8 cellular contexts compared by ENCODE assay signal in the genomic region with DNA sequence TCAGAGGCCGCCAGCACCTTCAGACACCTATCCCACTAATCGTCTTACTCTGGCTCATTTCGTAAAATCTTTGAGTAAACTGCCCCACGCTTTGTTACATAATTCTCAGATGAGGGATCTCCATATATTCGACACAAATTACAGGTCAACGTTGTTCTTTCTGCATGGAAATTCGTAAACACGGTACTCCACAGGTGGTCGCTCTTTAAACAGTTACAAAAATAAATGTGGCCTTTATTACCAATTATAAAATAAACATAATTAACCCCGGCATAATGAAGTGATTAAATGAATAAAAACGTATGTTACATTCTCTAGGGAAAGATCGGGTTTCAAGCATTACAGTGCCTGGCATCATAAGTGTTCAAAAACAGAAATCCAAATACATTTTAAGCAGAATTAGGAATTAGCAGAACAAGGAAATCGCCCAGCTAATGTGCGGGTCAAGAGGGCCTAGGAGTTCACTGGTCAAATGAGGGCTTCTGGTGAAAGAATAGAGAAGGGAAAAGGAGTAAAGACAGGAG. TPM values are rescaled to one million over a fixed set of nuclear protein-coding genes. Genes with fewer than 3 reads are reported as not detected.
DNase-seq lines count a peak whose midpoint lies in the region; ATAC-seq and TF ChIP-seq lines count a peak whose summit lies in the region.

No MANE protein-coding gene starts in this region.

- no peak for TF ChIP-seq CTCF in GM13976 (IDR thresholded peaks at IDR 0.05; ENCODE audit: borderline replicate concordance, control extremely low read depth, extremely low read depth, insufficient read depth, missing control alignments)

- POLR2A ChIA-PET in activated CD4-positive, alpha-beta T cell treated with anti-CD3 and anti-CD28 coated beads, Interleukin-2, amount 10 ng/mL, durations not matched to agents 7 days and 5 days (lab: Charles Lee) = no interaction called here
- POLR2A ChIA-PET in activated naive CD8-positive, alpha-beta T cell treated with anti-CD3 and anti-CD28 coated beads, Interleukin-2, amount 10 ng/mL, durations not matched to agents 7 days and 5 days (lab: Charles Lee) = interaction anchor here (0.9 to 1.9 kb wide), 2 partner anchors 69 to 400 kb away, joined by 4 to 7 read pairs; a partner anchor contains a TSS

- H3K36me3 ChIP-seq in thymus (ENCODE audit: control insufficient read depth, insufficient read depth) = peaks cover 24% of the 10 kb centered on the region

- CTCF ChIA-PET in activated CD4-positive, alpha-beta T cell treated with anti-CD3 and anti-CD28 coated beads, Interleukin-2, amount 10 ng/mL, durations not matched to agents 7 days and 5 days (lab: Charles Lee) = interaction anchor here (1.6 kb wide), 1 partner anchor 20 kb away, joined by 4 read pairs; no protein-coding TSS in a partner anchor

- peak overlapping the region; percentile 86 for H3K4me3 ChIP-seq in thymus (ENCODE audit: low read length)

- in situ Hi-C loops in GM13976 (cut with MboI; ENCODE audit: low sequenced_read_pairs, unreplicated experiment) = no loop called here

- WGBS in thymus = 28% methylated on average over 14 of the region's 14 CpGs

- peak overlapping the region; percentile 81 for H3K4me3 Mint-ChIP-seq in activated CD4-positive, alpha-beta T cell treated with anti-CD3 and anti-CD28 coated beads, Interleukin-2, amount 10 ng/mL, durations not matched to agents 7 days and 5 days
- H3K4me3 Mint-ChIP-seq in activated naive CD8-positive, alpha-beta T cell treated with anti-CD3 and anti-CD28 coated beads, Interleukin-2, amount 10 ng/mL, durations not matched to agents 7 days and 5 days = peak overlapping the region; percentile 80

- H3K27ac ChIP-seq in layer of hippocampus (ENCODE audit: low read depth, low read length) = peak overlapping the region; percentile 99
- no peak overlapping the region for H3K27ac ChIP-seq in thymus (ENCODE audit: low read depth)

- H3K27me3 ChIP-seq in layer of hippocampus (ENCODE audit: control insufficient read depth, insufficient read depth, low read length) (no peaks in the 10 kb centered on the region), thymus (ENCODE audit: control insufficient read depth, insufficient read depth) (no peaks in the 10 kb centered on the region)

- no peaks in the 10 kb centered on the region for H3K9me3 Mint-ChIP-seq in activated CD4-positive, alpha-beta T cell treated with anti-CD3 and anti-CD28 coated beads, Interleukin-2, amount 10 ng/mL, durations not matched to agents 7 days and 5 days
- no peaks in the 10 kb centered on the region for H3K9me3 Mint-ChIP-seq in activated naive CD8-positive, alpha-beta T cell treated with anti-CD3 and anti-CD28 coated beads, Interleukin-2, amount 10 ng/mL, durations not matched to agents 7 days and 5 days

- H3K4me1 ChIP-seq in thymus (ENCODE audit: control insufficient read depth, insufficient read depth, low read length) = peaks cover 12% of the 10 kb centered on the region

- peaks cover 49% of the 10 kb centered on the region for H3K36me3 Mint-ChIP-seq in activated CD4-positive, alpha-beta T cell treated with anti-CD3 and anti-CD28 coated beads, Interleukin-2, amount 10 ng/mL, durations not matched to agents 7 days and 5 days (ENCODE audit: low read depth)
- H3K36me3 Mint-ChIP-seq in activated naive CD8-positive, alpha-beta T cell treated with anti-CD3 and anti-CD28 coated beads, Interleukin-2, amount 10 ng/mL, durations not matched to agents 7 days and 5 days = peaks cover 28% of the 10 kb centered on the region

- H3K27ac Mint-ChIP-seq in activated CD4-positive, alpha-beta T cell treated with anti-CD3 and anti-CD28 coated beads, Interleukin-2, amount 10 ng/mL, durations not matched to agents 7 days and 5 days = peak overlapping the region; percentile 79
- H3K27ac Mint-ChIP-seq in activated naive CD8-positive, alpha-beta T cell treated with anti-CD3 and anti-CD28 coated beads, Interleukin-2, amount 10 ng/mL, durations not matched to agents 7 days and 5 days = peak overlapping the region; percentile 71

- no peak for DNase-seq in activated CD4-positive, alpha-beta T cell treated with anti-CD3 and anti-CD28 coated beads, Interleukin-2, amount 10 ng/mL, durations not matched to agents 7 days and 5 days
- DNase-seq in activated CD4-positive, alpha-beta T cell treated with anti-CD3 and anti-CD28 coated beads for 4 hours = no peak
- no peak for DNase-seq in activated naive CD8-positive, alpha-beta T cell treated with anti-CD3 and anti-CD28 coated beads, Interleukin-2, amount 10 ng/mL, durations not matched to agents 7 days and 5 days
- DNase-seq in hepatic stellate cell (ENCODE audit: low spot score) (no peak), GM13976 (ENCODE audit: low spot score) (no peak)

- H3K27me3 Mint-ChIP-seq in activated CD4-positive, alpha-beta T cell treated with anti-CD3 and anti-CD28 coated beads, Interleukin-2, amount 10 ng/mL, durations not matched to agents 7 days and 5 days = no peaks in the 10 kb centered on the region
- H3K27me3 Mint-ChIP-seq in activated naive CD8-positive, alpha-beta T cell treated with anti-CD3 and anti-CD28 coated beads, Interleukin-2, amount 10 ng/mL, durations not matched to agents 7 days and 5 days = no peaks in the 10 kb centered on the region

- no peak for ATAC-seq in activated naive CD8-positive, alpha-beta T cell treated with anti-CD3 and anti-CD28 coated beads, Interleukin-2, amount 10 ng/mL, durations not matched to agents 7 days and 5 days (ENCODE audit: low read depth)
- no peak for ATAC-seq in HG03571 (IDR thresholded peaks at IDR 0.05; ENCODE audit: unreplicated experiment)

- peaks cover 36% of the 10 kb centered on the region for H3K4me1 Mint-ChIP-seq in activated CD4-positive, alpha-beta T cell treated with anti-CD3 and anti-CD28 coated beads, Interleukin-2, amount 10 ng/mL, durations not matched to agents 7 days and 5 days
- peaks cover 31% of the 10 kb centered on the region for H3K4me1 Mint-ChIP-seq in activated naive CD8-positive, alpha-beta T cell treated with anti-CD3 and anti-CD28 coated beads, Interleukin-2, amount 10 ng/mL, durations not matched to agents 7 days and 5 days

- no peaks in the 10 kb centered on the region for H3K9me3 ChIP-seq in thymus (ENCODE audit: control insufficient read depth)

RNA-seq across cellular contexts. Expression of a gene that starts 0.9 kb away (rescaled TPM):
- total RNA-seq in activated CD4-positive, alpha-beta T cell treated with anti-CD3 and anti-CD28 coated beads, Interleukin-2, amount 10 ng/mL, durations not matched to agents 7 days and 5 days = 10 to 100 TPM; 49.4 to 52.6 TPM
- 10 to 100 TPM; 55.1 to 58.0 TPM for total RNA-seq in activated naive CD8-positive, alpha-beta T cell treated with anti-CD3 and anti-CD28 coated beads, Interleukin-2, amount 10 ng/mL, durations not matched to agents 7 days and 5 days
- polyA plus RNA-seq in thymus = 17.8 TPM

RNA-seq across cellular contexts. Expression of a gene that starts 24.8 kb away (rescaled TPM):
- total RNA-seq in activated CD4-positive, alpha-beta T cell treated with anti-CD3 and anti-CD28 coated beads, Interleukin-2, amount 10 ng/mL, durations not matched to agents 7 days and 5 days = 10 to 100 TPM; 27.2 to 30.5 TPM
- total RNA-seq in activated naive CD8-positive, alpha-beta T cell treated with anti-CD3 and anti-CD28 coated beads, Interleukin-2, amount 10 ng/mL, durations not matched to agents 7 days and 5 days = 10 to 100 TPM; 35.2 to 37.5 TPM
- polyA plus RNA-seq in thymus = 36.2 TPM

RNA-seq across cellular contexts. Expression of a gene that starts 47.8 kb away (rescaled TPM):
- 100 to 1,000 TPM; 262 to 294 TPM for total RNA-seq in activated CD4-positive, alpha-beta T cell treated with anti-CD3 and anti-CD28 coated beads, Interleukin-2, amount 10 ng/mL, durations not matched to agents 7 days and 5 days
- total RNA-seq in activated naive CD8-positive, alpha-beta T cell treated with anti-CD3 and anti-CD28 coated beads, Interleukin-2, amount 10 ng/mL, durations not matched to agents 7 days and 5 days = 100 to 1,000 TPM; 182 to 189 TPM
- 206 TPM for polyA plus RNA-seq in thymus

RNA-seq across cellular contexts. Expression of a gene that starts 52.2 kb away (rescaled TPM):
- total RNA-seq in activated CD4-positive, alpha-beta T cell treated with anti-CD3 and anti-CD28 coated beads, Interleukin-2, amount 10 ng/mL, durations not matched to agents 7 days and 5 days = under 1 TPM; 0.22 to 0.23 TPM
- total RNA-seq in activated naive CD8-positive, alpha-beta T cell treated with anti-CD3 and anti-CD28 coated beads, Interleukin-2, amount 10 ng/mL, durations not matched to agents 7 days and 5 days = 1 to 10 TPM; 1.8 to 2.0 TPM
- 12.6 TPM for polyA plus RNA-seq in thymus

RNA-seq across cellular contexts. Expression of a gene that starts 53.2 kb away (rescaled TPM):
- total RNA-seq in activated CD4-positive, alpha-beta T cell treated with anti-CD3 and anti-CD28 coated beads, Interleukin-2, amount 10 ng/mL, durations not matched to agents 7 days and 5 days = 1,000 to 10,000 TPM; 1,147 to 1,160 TPM
- total RNA-seq in activated naive CD8-positive, alpha-beta T cell treated with anti-CD3 and anti-CD28 coated beads, Interleukin-2, amount 10 ng/mL, durations not matched to agents 7 days and 5 days = 1,000 to 10,000 TPM; 1,166 to 1,188 TPM
- 4,550 TPM for polyA plus RNA-seq in thymus
